Comparison of ENCODE assay signal across 1 cellular context in genomic region chr10:93476756-93477155, GRCh38.
TF ChIP-seq lines count a peak whose summit lies in the region.

No MANE protein-coding gene starts in this region.

TF ChIP-seq in SK-N-SH, 30 proteins besides CTCF, POLR2A, EP300 and RAD21:
- TF ChIP-seq REST (IDR thresholded peaks at IDR 0.05; ENCODE audit: low read depth, low read length) (no peak), MXI1 (IDR thresholded peaks at IDR 0.05; ENCODE audit: low read depth, low read length) (no peak), NRF1 (IDR thresholded peaks at IDR 0.05; ENCODE audit: low read depth, low read length) (no peak), MEF2A (IDR thresholded peaks at IDR 0.05; ENCODE audit: borderline replicate concordance, low read depth) (no peak), NFIC (IDR thresholded peaks at IDR 0.05; ENCODE audit: borderline replicate concordance) (no peak), TEAD4 (IDR thresholded peaks at IDR 0.05; ENCODE audit: borderline replicate concordance, insufficient read depth) (no peak), USF1 (IDR thresholded peaks at IDR 0.05; ENCODE audit: borderline replicate concordance, low read depth) (no peak), RFX5 (IDR thresholded peaks at IDR 0.05; ENCODE audit: low read length) (no peak), YY1 (IDR thresholded peaks at IDR 0.05; ENCODE audit: low read depth) (no peak), SIN3A (IDR thresholded peaks at IDR 0.05; ENCODE audit: borderline replicate concordance, low read depth, low read length) (no peak), TCF12 (IDR thresholded peaks at IDR 0.05) (no peak), TAF1 (IDR thresholded peaks at IDR 0.05; ENCODE audit: borderline replicate concordance, low read depth, low read length) (no peak), ELF1 (IDR thresholded peaks at IDR 0.05) (no peak)
